ENCODE assay signal across 8 cellular contexts in the genomic region with DNA sequence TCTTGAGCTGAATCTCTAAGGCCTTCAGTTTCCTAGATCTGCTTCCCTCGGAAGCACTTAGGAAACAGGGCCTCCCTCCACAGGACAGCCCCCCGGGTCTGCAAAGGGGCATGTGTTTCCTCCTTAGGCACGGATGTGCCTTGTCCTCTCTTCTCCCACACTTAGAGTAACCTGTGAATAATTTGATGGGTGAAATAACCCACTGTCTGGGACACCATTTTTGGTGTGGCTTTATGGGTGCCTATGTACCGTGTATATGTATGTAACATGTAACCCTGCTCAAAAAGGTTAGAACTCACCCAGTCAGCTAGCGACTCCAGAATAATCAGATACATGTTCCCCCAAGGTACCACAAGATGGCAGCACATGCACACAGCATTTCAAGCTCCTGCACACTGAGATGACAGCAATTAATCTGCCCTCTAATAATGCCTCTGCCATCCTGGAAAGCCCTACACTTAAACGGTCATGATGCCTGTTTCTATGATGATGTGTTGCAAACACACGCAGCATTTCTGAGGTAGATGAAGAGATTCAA.
A peak's percentile ranks its signal among the peaks of the same experiment; 100 is the strongest.
DNase-seq lines count a peak whose midpoint lies in the region; ATAC-seq, FAIRE-seq and TF ChIP-seq lines count a peak whose summit lies in the region.

No MANE protein-coding gene starts in this region.

- TF ChIP-seq CTCF in endothelial cell (IDR thresholded peaks at IDR 0.05; ENCODE audit: unreplicated experiment) = peak; percentile 61

- peak; percentile 84 for DNase-seq in CMK (ENCODE audit: low read depth)
- peak; percentile 87 for DNase-seq in HTR-8/SVneo (ENCODE audit: insufficient read length, low spot score)
- peak; percentile 89 for DNase-seq in NOMO-1 treated with DMSO at 0.1 percent for 48 hours (lab: John Stamatoyannopoulos, UW; ENCODE audit: unreplicated experiment)
- peak; percentile 42 to 58 for DNase-seq in activated CD8-positive, alpha-beta memory T cell treated with anti-CD3 and anti-CD28 coated beads for 4 hours (ENCODE audit: low read depth in 2 of 2)
- DNase-seq in endothelial cell (ENCODE audit: low spot score) = peak; percentile 69
- DNase-seq in mucosa of gallbladder (ENCODE audit: low spot score) = peak; percentile 82
- DNase-seq in stimulated activated CD8-positive, alpha-beta memory T cell treated with anti-CD3 and anti-CD28 coated beads, Interleukin-7, amount 100 ng/mL, for 4 hours (ENCODE audit: low read depth in 2 of 2) = peak; percentile 54 to 62

- no peaks in the 10 kb centered on the region for H3K36me3 Mint-ChIP-seq in endothelial cell (ENCODE audit: low read depth, unreplicated experiment)

- H3K4me3 Mint-ChIP-seq in endothelial cell (ENCODE audit: unreplicated experiment) = no peak overlapping the region

- ATAC-seq in GM19455 (IDR thresholded peaks at IDR 0.05; ENCODE audit: unreplicated experiment) = peak; percentile 68

- H3K9me3 Mint-ChIP-seq in endothelial cell (ENCODE audit: unreplicated experiment) = no peaks in the 10 kb centered on the region

- H3K27ac Mint-ChIP-seq in endothelial cell (ENCODE audit: unreplicated experiment) = peak overlapping the region; percentile 41

- H3K4me1 Mint-ChIP-seq in endothelial cell (ENCODE audit: unreplicated experiment) = peaks cover 9% of the 10 kb centered on the region

- FAIRE-seq in HTR-8/SVneo (lab: Jason Lieb, UNC) = peak; percentile 68

- peaks cover 5% of the 10 kb centered on the region for H3K27me3 Mint-ChIP-seq in endothelial cell (ENCODE audit: unreplicated experiment)

Comparison
In these comparisons a context has a peak if more than half of its experiments do, and no peak if none do; other contexts are left out.
1. Peak in every context shown above with its lines: DNase-seq and ATAC-seq.